In genomic region chr22:25235547-25236290, GRCh38 we compare ENCODE assay signal across 8 cellular contexts. TPM values are rescaled to one million over a fixed set of nuclear protein-coding genes. Genes with fewer than 3 reads are reported as not detected.
DNase-seq lines count a peak whose midpoint lies in the region; ATAC-seq, FAIRE-seq and TF ChIP-seq lines count a peak whose summit lies in the region.

No MANE protein-coding gene starts in this region.

- intact Hi-C loops in endothelial cell of umbilical vein (cut with micrococcal nuclease): loop anchor here (2.0 to 5.0 kb wide), 4 partner anchors 99 to 1097 kb away; no protein-coding TSS in a partner anchor

- DNase-seq in DMS79 treated with DMSO at 0.1 percent for 48 hours (lab: John Stamatoyannopoulos, UW): peak; percentile 14
- DNase-seq in NCI-H774 (lab: John Stamatoyannopoulos, UW): peak; percentile 42
- DNase-seq in activated CD8-positive, alpha-beta memory T cell treated with anti-CD3 and anti-CD28 coated beads for 48 hours (ENCODE audit: low read depth in 2 of 3, low spot score in 2 of 3): peak; percentile 49 to 62 (median 49)
- DNase-seq in endothelial cell of umbilical vein (ENCODE audit: low read depth, low spot score): peak; percentile 73
- DNase-seq in midbrain (lab: John Stamatoyannopoulos, UW): peak; percentile 41
- peak; percentile 38 for DNase-seq in stimulated activated CD8-positive, alpha-beta memory T cell treated with anti-CD3 and anti-CD28 coated beads, Interleukin-7, amount 100 ng/mL, for 24 hours (ENCODE audit: low read depth)

- peak; percentile 63 for FAIRE-seq in endothelial cell of umbilical vein (lab: Jason Lieb, UNC)

- ATAC-seq in HG03342 (IDR thresholded peaks at IDR 0.05; ENCODE audit: unreplicated experiment) (peak; percentile 62), GM18870 (IDR thresholded peaks at IDR 0.05; ENCODE audit: unreplicated experiment) (no peak)

- POLR2A ChIA-PET in endothelial cell of umbilical vein (lab: Charles Lee): no interaction called here

- no peaks in the 10 kb centered on the region for H3K9me3 ChIP-seq in endothelial cell of umbilical vein (replicated peaks; ENCODE audit: control insufficient read depth, insufficient read depth, low read length)

- H4K20me1 ChIP-seq in endothelial cell of umbilical vein (replicated peaks; ENCODE audit: control insufficient read depth, extremely low read depth, insufficient read depth, low read length): no peaks in the 10 kb centered on the region

- no peak overlapping the region for H3K4me3 ChIP-seq in endothelial cell of umbilical vein (replicated peaks in 1 of 3; ENCODE audit: insufficient read depth in 1 of 3, low read depth in 1 of 3, low read length in 3 of 3)

- no peak overlapping the region for H3K4me2 ChIP-seq in endothelial cell of umbilical vein (ENCODE audit: insufficient read depth, low read length)

- BruUV-seq in endothelial cell of umbilical vein (replicated peaks; lab: Mats Ljungman, UMichigan): no TSS peak

- peaks cover 0 to 3% of the 10 kb centered on the region in 2 experiments for H3K27me3 ChIP-seq in endothelial cell of umbilical vein (ENCODE audit: control insufficient read depth in 2 of 2, insufficient read depth in 2 of 2, low read length in 2 of 2)

- CTCF ChIA-PET in endothelial cell of umbilical vein (lab: Charles Lee): interaction anchor here (0.6 to 1.1 kb wide), 12 partner anchors 8 to 1126 kb away, joined by 3 to 13 read pairs (median 3); no protein-coding TSS in a partner anchor

- H2AFZ ChIP-seq in endothelial cell of umbilical vein (ENCODE audit: low read depth, low read length): peak overlapping the region; percentile 27

- H3K79me2 ChIP-seq in endothelial cell of umbilical vein (ENCODE audit: control insufficient read depth, insufficient read depth, low read length): no peaks in the 10 kb centered on the region

- no peaks in the 10 kb centered on the region for H3K36me3 ChIP-seq in endothelial cell of umbilical vein (ENCODE audit: control insufficient read depth in 2 of 2, extremely low read depth in 1 of 2, insufficient read depth in 2 of 2, low read length in 2 of 2)

- peak; percentile 70 to 77 for TF ChIP-seq CTCF in endothelial cell of umbilical vein (IDR thresholded peaks at IDR 0.05; ENCODE audit: extremely low read depth in 1 of 2, insufficient read depth in 1 of 2, low read depth in 1 of 2, low read length in 2 of 2)

- no peak overlapping the region for H3K9ac ChIP-seq in endothelial cell of umbilical vein (replicated peaks; ENCODE audit: extremely low read depth, insufficient read depth, low read length)

- no peak for TF ChIP-seq POLR2A in endothelial cell of umbilical vein (IDR thresholded peaks at IDR 0.05; ENCODE audit: low read depth, low read length)

- dilution Hi-C loops in endothelial cell of umbilical vein (cut with MboI; ENCODE audit: extremely low pct_ligation_motif_present, low sequenced_read_pairs): no loop called here

- no peaks in the 10 kb centered on the region for H3K9me1 ChIP-seq in endothelial cell of umbilical vein (replicated peaks; ENCODE audit: control insufficient read depth, extremely low read depth, insufficient read depth, low read length)

- peaks cover 3% of the 10 kb centered on the region for H3K4me1 ChIP-seq in endothelial cell of umbilical vein (ENCODE audit: control insufficient read depth, extremely low read depth, insufficient read depth, low read length)

- H3K27ac ChIP-seq in endothelial cell of umbilical vein (ENCODE audit: insufficient read depth, low read depth, low read length): no peak overlapping the region

TF ChIP-seq in endothelial cell of umbilical vein, 7 proteins besides CTCF, POLR2A, EP300 and RAD21:
- TF ChIP-seq MYC (IDR thresholded peaks at IDR 0.05; ENCODE audit: low read depth, low read length) (no peak), JUN (IDR thresholded peaks at IDR 0.05; ENCODE audit: borderline replicate concordance, insufficient read depth, insufficient read length, low read depth) (no peak), GATA2 (IDR thresholded peaks at IDR 0.05; ENCODE audit: insufficient read depth, insufficient read length, low read depth, low read length) (no peak), POLR2AphosphoS5 (IDR thresholded peaks at IDR 0.05; ENCODE audit: insufficient read depth, low read depth, low read length) (no peak), EZH2 (IDR thresholded peaks at IDR 0.05; ENCODE audit: borderline replicate concordance, low read depth, low read length, severe bottlenecking) (no peak), MAX (IDR thresholded peaks at IDR 0.05; ENCODE audit: insufficient read depth, insufficient read length) (no peak), FOS (IDR thresholded peaks at IDR 0.05; ENCODE audit: borderline replicate concordance, insufficient read depth, low read length) (no peak)

RNA-seq across cellular contexts. Expression of gene CRYBB2, which starts 16.3 kb away (rescaled TPM):
- 1.4 TPM in 1 of 2 replicates, not detected in the other for total RNA-seq in endothelial cell of umbilical vein
- 0.24 and 0.36 TPM in 2 replicates for polyA plus RNA-seq in endothelial cell of umbilical vein
- polyA plus RNA-seq in endothelial cell of umbilical vein (2011; cell fraction: cytosol; rRNA removed): 0.35 and 0.38 TPM in 2 replicates
- 1.6 and 1.7 TPM in 2 replicates for polyA plus RNA-seq in endothelial cell of umbilical vein (2011; cell fraction: nucleus; rRNA removed)
- 0.41 TPM in 1 of 2 replicates, not detected in the other for polyA plus RNA-seq in endothelial cell of umbilical vein (2012)
- 0.23 TPM in 1 of 2 replicates, not detected in the other for polyA minus RNA-seq in endothelial cell of umbilical vein
- polyA minus RNA-seq in endothelial cell of umbilical vein (2011; cell fraction: cytosol; rRNA and poly(A)+ RNA removed): not detected
- polyA minus RNA-seq in endothelial cell of umbilical vein (2011; cell fraction: nucleus; rRNA and poly(A)+ RNA removed): 0.53 TPM in 1 of 2 replicates, not detected in the other

RNA-seq across cellular contexts. Expression of gene CRYBB3, which starts 36.1 kb away (rescaled TPM):
- 1.2 and 1.7 TPM in 2 replicates for total RNA-seq in endothelial cell of umbilical vein
- polyA plus RNA-seq in endothelial cell of umbilical vein: 0.54 and 0.59 TPM in 2 replicates
- polyA plus RNA-seq in endothelial cell of umbilical vein (2011; cell fraction: cytosol; rRNA removed): 0.25 and 0.32 TPM in 2 replicates
- 0.74 and 0.76 TPM in 2 replicates for polyA plus RNA-seq in endothelial cell of umbilical vein (2011; cell fraction: nucleus; rRNA removed)
- not detected in 2 replicates for polyA plus RNA-seq in endothelial cell of umbilical vein (2012)
- not detected in 2 replicates for polyA minus RNA-seq in endothelial cell of umbilical vein
- not detected for polyA minus RNA-seq in endothelial cell of umbilical vein (2011; cell fraction: cytosol; rRNA and poly(A)+ RNA removed)
- polyA minus RNA-seq in endothelial cell of umbilical vein (2011; cell fraction: nucleus; rRNA and poly(A)+ RNA removed): not detected in 2 replicates

Comparison
In these comparisons a context has a peak if more than half of its experiments do, and no peak if none do; other contexts are left out.
1. DNase-seq: peak in every context shown above with its lines; median percentile 73 in endothelial cell of umbilical vein; 49 in activated CD8-positive, alpha-beta memory T cell treated with anti-CD3 and anti-CD28 coated beads for 48 hours; 42 in NCI-H774; 41 in midbrain; 38 in stimulated activated CD8-positive, alpha-beta memory T cell treated with anti-CD3 and anti-CD28 coated beads, Interleukin-7, amount 100 ng/mL, for 24 hours; 14 in DMS79 treated with DMSO at 0.1 percent for 48 hours.